In genomic region chr10:47452495-47453434, GRCh38 we compare ENCODE assay signal across 17 cellular contexts. TPM values are rescaled to one million over a fixed set of nuclear protein-coding genes. Genes with fewer than 3 reads are reported as not detected.
A peak's percentile ranks its signal among the peaks of the same experiment; 100 is the strongest.
DNase-seq lines count a peak whose midpoint lies in the region; ATAC-seq and TF ChIP-seq lines count a peak whose summit lies in the region.
"Had no signal": no experiment of that assay in that cellular context is flagged by ENCODE, and none has a peak within 500 bp of the region (broad histone marks: within the 10 kb centered on the region; RNA-seq: fewer than 3 reads in every experiment).

No MANE protein-coding gene starts in this region.

- no peak for ATAC-seq in HG02885 (IDR thresholded peaks at IDR 0.05; ENCODE audit: poor library complexity, unreplicated experiment)
- ATAC-seq: stimulated activated naive CD8-positive, alpha-beta T cell treated with anti-CD3 and anti-CD28 coated beads, Interleukin-15, amount 100 ng/mL, for 72 hours had no signal

- no peaks in the 10 kb centered on the region for H3K9me3 Mint-ChIP-seq in neural crest cell
- H3K9me3 Mint-ChIP-seq: activated CD4-positive, alpha-beta memory T cell treated with anti-CD3 and anti-CD28 coated beads for 36 hours; central memory CD8-positive, alpha-beta T cell; HFFc6 had no signal

- no peaks in the 10 kb centered on the region for H3K36me3 Mint-ChIP-seq in neural crest cell (ENCODE audit: low read depth)
- H3K36me3 Mint-ChIP-seq: activated CD4-positive, alpha-beta memory T cell treated with anti-CD3 and anti-CD28 coated beads for 36 hours; memory B cell had no signal

- H3K4me1 Mint-ChIP-seq in neural crest cell = peaks cover 13% of the 10 kb centered on the region
- H3K4me1 Mint-ChIP-seq: central memory CD8-positive, alpha-beta T cell had no signal

- H3K27ac Mint-ChIP-seq in neural crest cell (ENCODE audit: unreplicated experiment) = peak overlapping the region; percentile 43
- H3K27ac Mint-ChIP-seq: activated CD4-positive, alpha-beta memory T cell treated with anti-CD3 and anti-CD28 coated beads for 36 hours; HFFc6; memory B cell had no signal

- POLR2A ChIA-PET in GM10248 (lab: Yijun Ruan, JAX) = no interaction called here

- TF ChIP-seq CTCF in GM10248 (IDR thresholded peaks at IDR 0.05; ENCODE audit: control extremely low read depth, extremely low read depth, low read depth, missing control alignments) (no peak), neural crest cell (conservative IDR thresholded peaks at IDR 0.05) (no peak)

- DNase-seq in GM10248 (ENCODE audit: extremely low spot score) (peak; percentile 16), NCI-H1105 treated with DMSO at 0.1 percent for 48 hours (lab: John Stamatoyannopoulos, UW) (peak; percentile 51), ecto neural progenitor cell (ENCODE audit: low spot score) (peak; percentile 48), neural crest cell (ENCODE audit: low read depth, low spot score) (no peak), HCEC 1CT (no peak), T-helper 1 cell (no peak)
- DNase-seq: activated CD4-positive, alpha-beta memory T cell treated with anti-CD3 and anti-CD28 coated beads for 36 hours; C1 segment of cervical spinal cord; foreskin fibroblast; HFFc6; Kasumi-1; NCI-H2029; stimulated activated naive CD8-positive, alpha-beta T cell treated with anti-CD3 and anti-CD28 coated beads, Interleukin-15, amount 100 ng/mL, for 72 hours had no signal

- no peaks in the 10 kb centered on the region for H3K27me3 Mint-ChIP-seq in neural crest cell (ENCODE audit: low read depth)

- CTCF ChIA-PET in GM10248 (lab: Yijun Ruan, JAX) = no interaction called here

- H3K4me3 Mint-ChIP-seq in neural crest cell = no peak overlapping the region
- H3K4me3 Mint-ChIP-seq: activated CD4-positive, alpha-beta memory T cell treated with anti-CD3 and anti-CD28 coated beads for 36 hours; central memory CD8-positive, alpha-beta T cell; HFFc6; memory B cell; stimulated activated naive CD8-positive, alpha-beta T cell treated with anti-CD3 and anti-CD28 coated beads, Interleukin-15, amount 100 ng/mL, for 72 hours had no signal

RNA-seq across cellular contexts. Expression of gene ANXA8, which starts 31.1 kb away (rescaled TPM):
- total RNA-seq in neural crest cell = not detected in 2 replicates
- total RNA-seq: activated CD4-positive, alpha-beta memory T cell treated with anti-CD3 and anti-CD28 coated beads for 36 hours had no signal

RNA-seq across cellular contexts. Expression of gene FAM25G, which starts 38.7 kb away (rescaled TPM):
- total RNA-seq in neural crest cell = not detected in 2 replicates
- total RNA-seq: activated CD4-positive, alpha-beta memory T cell treated with anti-CD3 and anti-CD28 coated beads for 36 hours; HFFc6; SJSA1 had no signal

Comparison
In these comparisons a context has a peak if more than half of its experiments do, and no peak if none do; other contexts are left out.
1. DNase-seq: peak in GM10248 (single experiment), NCI-H1105 treated with DMSO at 0.1 percent for 48 hours (single experiment) and ecto neural progenitor cell (single experiment); none in neural crest cell (single experiment), HCEC 1CT (single experiment) and T-helper 1 cell (0 of 5).